ENCODE assay signal across 17 cellular contexts in the genomic region with DNA sequence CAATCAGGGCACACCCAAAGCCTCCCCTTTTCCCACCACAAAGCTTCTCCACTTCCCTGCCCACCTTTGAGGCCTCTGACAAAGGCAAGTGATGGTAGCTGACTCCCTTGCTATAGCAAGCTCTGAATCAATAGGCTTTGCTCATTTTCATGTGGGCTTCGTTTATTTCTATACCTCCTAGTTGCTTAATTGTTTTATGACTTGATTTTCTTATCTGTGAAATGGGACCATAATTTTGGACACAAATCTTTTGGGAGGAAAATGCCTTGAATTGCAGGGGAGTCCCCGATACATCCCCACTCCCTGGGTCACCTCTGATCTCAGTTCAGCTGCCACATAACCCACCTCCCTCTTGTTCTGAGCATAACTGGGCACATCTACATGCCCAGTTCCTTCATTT.
"Had no signal": no experiment of that assay in that cellular context is flagged by ENCODE, and none has a peak within 500 bp of the region (broad histone marks: within the 10 kb centered on the region; RNA-seq: fewer than 3 reads in every experiment).

No MANE protein-coding gene starts in this region.

- H3K27me3 ChIP-seq: brain microvascular endothelial cell, ovary had no signal

- H3K4me1 Mint-ChIP-seq: activated CD4-positive, alpha-beta T cell treated with anti-CD3 and anti-CD28 coated beads, Interleukin-2, amount 10 ng/mL, durations not matched to agents 7 days and 5 days; activated naive CD8-positive, alpha-beta T cell treated with anti-CD3 and anti-CD28 coated beads, Interleukin-2, amount 10 ng/mL, durations not matched to agents 7 days and 5 days; stimulated activated naive CD8-positive, alpha-beta T cell treated with anti-CD3 and anti-CD28 coated beads, Interleukin-15, amount 100 ng/mL, for 72 hours; T-cell had no signal

- H3K27ac ChIP-seq: brain microvascular endothelial cell, left ventricle myocardium inferior had no signal

- H3K36me3 Mint-ChIP-seq: activated naive CD8-positive, alpha-beta T cell treated with anti-CD3 and anti-CD28 coated beads, Interleukin-2, amount 10 ng/mL, durations not matched to agents 7 days and 5 days; natural killer cell treated with Interleukin-12 subunit alpha and Interleukin-12 subunit beta and Interleukin-15 and Interleukin-18, amount 100 ng/mL, for 72 hours; T-cell had no signal

- H3K27ac Mint-ChIP-seq: activated CD4-positive, alpha-beta T cell treated with anti-CD3 and anti-CD28 coated beads, Interleukin-2, amount 10 ng/mL, durations not matched to agents 7 days and 5 days; activated naive CD8-positive, alpha-beta T cell treated with anti-CD3 and anti-CD28 coated beads, Interleukin-2, amount 10 ng/mL, durations not matched to agents 7 days and 5 days; activated T-cell treated with anti-CD3 and anti-CD28 coated beads, Interleukin-2, amount 50 U/mL, for 72 hours; natural killer cell treated with Interleukin-12 subunit alpha and Interleukin-12 subunit beta and Interleukin-15 and Interleukin-18, amount 100 ng/mL, for 72 hours; stimulated activated naive CD8-positive, alpha-beta T cell treated with anti-CD3 and anti-CD28 coated beads, Interleukin-15, amount 100 ng/mL, for 72 hours; T-cell had no signal

- H3K36me3 ChIP-seq: brain microvascular endothelial cell, left ventricle myocardium inferior, ovary, thoracic aorta had no signal

- ATAC-seq: activated T-cell treated with anti-CD3 and anti-CD28 coated beads, Interleukin-2, amount 50 U/mL, for 72 hours; natural killer cell treated with Interleukin-12 subunit alpha and Interleukin-12 subunit beta and Interleukin-15 and Interleukin-18, amount 100 ng/mL, for 72 hours; stimulated activated naive CD8-positive, alpha-beta T cell treated with anti-CD3 and anti-CD28 coated beads, Interleukin-15, amount 100 ng/mL, for 72 hours; T-cell had no signal

- H3K4me3 ChIP-seq: left ventricle myocardium inferior, ovary, thoracic aorta had no signal

- H3K9me3 ChIP-seq: left ventricle myocardium inferior, ovary, thoracic aorta had no signal

- DNase-seq: activated CD4-positive, alpha-beta T cell treated with anti-CD3 and anti-CD28 coated beads, Interleukin-2, amount 10 ng/mL, durations not matched to agents 7 days and 5 days; activated CD8-positive, alpha-beta memory T cell treated with anti-CD3 and anti-CD28 coated beads, Interleukin-2, amount 50 U/mL, for 48 hours; activated gamma-delta T cell treated with Interleukin-2 at 50 U/mL for 16 hours; activated naive CD8-positive, alpha-beta T cell treated with anti-CD3 and anti-CD28 coated beads, Interleukin-2, amount 10 ng/mL, durations not matched to agents 7 days and 5 days; activated T-cell treated with anti-CD3 and anti-CD28 coated beads, Interleukin-2, amount 50 U/mL, for 72 hours; effector memory CD4-positive, alpha-beta T cell; hippocampal formation; kidney; stimulated activated CD4-positive, alpha-beta T cell treated with anti-CD3 and anti-CD28 coated beads, Interleukin-1b, Interleukin-23, amount 100 ng/mL, for 48 hours; stimulated activated naive CD8-positive, alpha-beta T cell treated with anti-CD3 and anti-CD28 coated beads, Interleukin-15, amount 100 ng/mL, for 72 hours; T-cell; T-helper 9 cell had no signal

- H3K9me3 Mint-ChIP-seq: activated CD4-positive, alpha-beta T cell treated with anti-CD3 and anti-CD28 coated beads, Interleukin-2, amount 10 ng/mL, durations not matched to agents 7 days and 5 days; activated naive CD8-positive, alpha-beta T cell treated with anti-CD3 and anti-CD28 coated beads, Interleukin-2, amount 10 ng/mL, durations not matched to agents 7 days and 5 days; activated T-cell treated with anti-CD3 and anti-CD28 coated beads, Interleukin-2, amount 50 U/mL, for 72 hours; natural killer cell treated with Interleukin-12 subunit alpha and Interleukin-12 subunit beta and Interleukin-15 and Interleukin-18, amount 100 ng/mL, for 72 hours; stimulated activated naive CD8-positive, alpha-beta T cell treated with anti-CD3 and anti-CD28 coated beads, Interleukin-15, amount 100 ng/mL, for 72 hours; T-cell had no signal

- H3K4me3 Mint-ChIP-seq: activated CD4-positive, alpha-beta T cell treated with anti-CD3 and anti-CD28 coated beads, Interleukin-2, amount 10 ng/mL, durations not matched to agents 7 days and 5 days; activated naive CD8-positive, alpha-beta T cell treated with anti-CD3 and anti-CD28 coated beads, Interleukin-2, amount 10 ng/mL, durations not matched to agents 7 days and 5 days; activated T-cell treated with anti-CD3 and anti-CD28 coated beads, Interleukin-2, amount 50 U/mL, for 72 hours; natural killer cell treated with Interleukin-12 subunit alpha and Interleukin-12 subunit beta and Interleukin-15 and Interleukin-18, amount 100 ng/mL, for 72 hours; stimulated activated naive CD8-positive, alpha-beta T cell treated with anti-CD3 and anti-CD28 coated beads, Interleukin-15, amount 100 ng/mL, for 72 hours; T-cell had no signal
